In the genomic region with DNA sequence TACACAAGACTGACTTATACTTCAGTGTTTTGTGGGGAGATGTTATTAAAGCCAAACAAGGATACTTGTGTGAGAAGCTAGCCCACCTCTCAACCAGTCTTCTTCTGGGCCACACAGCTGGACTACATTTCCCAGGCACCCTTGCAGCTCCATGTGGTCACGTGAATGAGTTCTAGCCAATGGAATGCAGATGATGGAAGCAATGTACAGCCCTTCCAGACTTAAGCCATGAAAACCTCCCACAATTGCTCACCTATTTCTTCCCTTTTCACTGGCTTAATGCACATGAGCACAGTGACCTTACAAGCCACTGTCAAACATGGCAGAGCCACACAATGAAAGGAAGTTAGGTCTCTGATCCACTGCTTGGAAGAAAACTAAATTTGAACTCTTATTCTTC, we compare ENCODE assay signal across 8 cellular contexts. TPM values are rescaled to one million over a fixed set of nuclear protein-coding genes. Genes with fewer than 3 reads are reported as not detected.
DNase-seq lines count a peak whose midpoint lies in the region; ATAC-seq and TF ChIP-seq lines count a peak whose summit lies in the region.

No MANE protein-coding gene starts in this region.

- DNase-seq in activated CD4-positive, alpha-beta T cell treated with anti-CD3 and anti-CD28 coated beads, Interleukin-2, amount 10 ng/mL, durations not matched to agents 24 days and 14 days: peak; percentile 63
- DNase-seq in activated CD4-positive, alpha-beta T cell treated with anti-CD3 and anti-CD28 coated beads, Interleukin-2, amount 50 U/mL, for 1 hour: no peak
- DNase-seq in NCI-H526 treated with DMSO at 0.1 percent for 48 hours (lab: John Stamatoyannopoulos, UW) (peak; percentile 46), cardiac fibroblast (ENCODE audit: low read depth in 2 of 2) (peak; percentile 76 to 90), mesenchymal stem cell (peak; percentile 78), ovary (no peak)

- no peak overlapping the region for H3K18ac ChIP-seq in mesenchymal stem cell (ENCODE audit: low read depth in 1 of 2, low read length in 2 of 2)

- H3K4me2 ChIP-seq in mesenchymal stem cell (ENCODE audit: low read length, poor library complexity, severe bottlenecking): no peak overlapping the region

- ATAC-seq in GM19467 (IDR thresholded peaks at IDR 0.05; ENCODE audit: unreplicated experiment) (peak; percentile 97), HG03354 (IDR thresholded peaks at IDR 0.05; ENCODE audit: poor library complexity, severe bottlenecking, unreplicated experiment) (peak; percentile 99)

- H3K36me3 ChIP-seq in mesenchymal stem cell (ENCODE audit: control insufficient read depth in 1 of 2, insufficient read depth in 2 of 2, low read depth in 1 of 2, low read length in 2 of 2) (no peaks in the 10 kb centered on the region), ovary (no peaks in the 10 kb centered on the region)

- no peak overlapping the region for H2AK5ac ChIP-seq in mesenchymal stem cell (ENCODE audit: low read length, severe bottlenecking)

- H3K23ac ChIP-seq in mesenchymal stem cell (ENCODE audit: low read length in 2 of 2): no peak overlapping the region

- no peak for TF ChIP-seq EP300 in ovary (IDR thresholded peaks at IDR 0.05)

- H3K4me1 ChIP-seq in mesenchymal stem cell (ENCODE audit: control insufficient read depth, insufficient read depth, low read depth, low read length) (peaks cover 1% of the 10 kb centered on the region), ovary (ENCODE audit: insufficient read depth) (no peaks in the 10 kb centered on the region)

- H4K8ac ChIP-seq in mesenchymal stem cell (ENCODE audit: low read length): peak overlapping the region; percentile 8

- H2BK120ac ChIP-seq in mesenchymal stem cell (ENCODE audit: low read depth, low read length): no peak overlapping the region

- peak overlapping the region; percentile 55 for H2AFZ ChIP-seq in mesenchymal stem cell (ENCODE audit: low read depth, low read length)

- H2BK5ac ChIP-seq in mesenchymal stem cell (ENCODE audit: low read depth, low read length, poor library complexity, severe bottlenecking): no peak overlapping the region

- H3K9me3 ChIP-seq in mesenchymal stem cell (ENCODE audit: control insufficient read depth, low read length): no peaks in the 10 kb centered on the region
- no peaks in the 10 kb centered on the region for H3K9me3 ChIP-seq in ovary

- WGBS in mesenchymal stem cell: 33% methylated on average over 1 of the region's 1 CpG
- 44 to 61% (median 56%) methylated on average over 1 of the region's 1 CpG for WGBS in ovary, 3 donors

- H3K27me3 ChIP-seq in mesenchymal stem cell (ENCODE audit: control insufficient read depth in 1 of 2, insufficient read depth in 1 of 2, low read length in 2 of 2): no peaks in the 10 kb centered on the region
- no peaks in the 10 kb centered on the region for H3K27me3 ChIP-seq in ovary

- H3K4me3 Mint-ChIP-seq in activated CD4-positive, alpha-beta T cell treated with anti-CD3 and anti-CD28 coated beads, Interleukin-2, amount 10 ng/mL, durations not matched to agents 24 days and 14 days: no peak overlapping the region

- no peak overlapping the region for H2BK12ac ChIP-seq in mesenchymal stem cell (ENCODE audit: low read length in 2 of 2)

- H3K27ac ChIP-seq in mesenchymal stem cell (ENCODE audit: low read length, poor library complexity, severe bottlenecking): no peak overlapping the region
- no peak overlapping the region for H3K27ac ChIP-seq in ovary

- no peak overlapping the region for H3K4ac ChIP-seq in mesenchymal stem cell (ENCODE audit: low read depth in 1 of 2, low read length in 2 of 2)

- no peak overlapping the region for H3K14ac ChIP-seq in mesenchymal stem cell (ENCODE audit: low read length in 2 of 2)

- intact Hi-C loops in activated CD4-positive, alpha-beta T cell treated with anti-CD3 and anti-CD28 coated beads, Interleukin-2, amount 10 ng/mL, durations not matched to agents 24 days and 14 days (cut with micrococcal nuclease): no loop called here
- intact Hi-C loops in ovary (cut with DNase I): no loop called here

- no peaks in the 10 kb centered on the region for H3K4me1 Mint-ChIP-seq in activated CD4-positive, alpha-beta T cell treated with anti-CD3 and anti-CD28 coated beads, Interleukin-2, amount 10 ng/mL, durations not matched to agents 24 days and 14 days

- no peak overlapping the region for H3K27ac Mint-ChIP-seq in activated CD4-positive, alpha-beta T cell treated with anti-CD3 and anti-CD28 coated beads, Interleukin-2, amount 10 ng/mL, durations not matched to agents 24 days and 14 days

- H3K79me1 ChIP-seq in mesenchymal stem cell (replicated peaks; ENCODE audit: low read length, poor library complexity, severe bottlenecking): no peaks in the 10 kb centered on the region

- H3K4me3 ChIP-seq in cardiac fibroblast (replicated peaks in 1 of 2; ENCODE audit: low read depth in 2 of 2, low read length in 2 of 2): no peak overlapping the region
- no peak overlapping the region for H3K4me3 ChIP-seq in mesenchymal stem cell (ENCODE audit: insufficient read depth in 1 of 2, low read depth in 1 of 2, low read length in 2 of 2)
- no peak overlapping the region for H3K4me3 ChIP-seq in ovary

- peaks cover 28% of the 10 kb centered on the region for H3K27me3 Mint-ChIP-seq in activated CD4-positive, alpha-beta T cell treated with anti-CD3 and anti-CD28 coated beads, Interleukin-2, amount 10 ng/mL, durations not matched to agents 24 days and 14 days

- H3K9ac ChIP-seq in mesenchymal stem cell (ENCODE audit: low read length): no peak overlapping the region

- no peak overlapping the region for H2BK15ac ChIP-seq in mesenchymal stem cell (ENCODE audit: low read depth, poor library complexity, severe bottlenecking)

- no peak for TF ChIP-seq POLR2A in ovary (IDR thresholded peaks at IDR 0.05)

- H3K36me3 Mint-ChIP-seq in activated CD4-positive, alpha-beta T cell treated with anti-CD3 and anti-CD28 coated beads, Interleukin-2, amount 10 ng/mL, durations not matched to agents 24 days and 14 days (ENCODE audit: low read depth): no peaks in the 10 kb centered on the region

- no peak for TF ChIP-seq CTCF in cardiac fibroblast (IDR thresholded peaks at IDR 0.05; ENCODE audit: low read depth, low read length)
- no peak for TF ChIP-seq CTCF in ovary (IDR thresholded peaks at IDR 0.05)

- H4K91ac ChIP-seq in mesenchymal stem cell (ENCODE audit: low read length): no peak overlapping the region

- no peaks in the 10 kb centered on the region for H3K9me3 Mint-ChIP-seq in activated CD4-positive, alpha-beta T cell treated with anti-CD3 and anti-CD28 coated beads, Interleukin-2, amount 10 ng/mL, durations not matched to agents 24 days and 14 days

RNA-seq across cellular contexts. Expression of gene FEZ2, which starts 20.4 kb away (rescaled TPM):
- total RNA-seq in activated CD4-positive, alpha-beta T cell treated with anti-CD3 and anti-CD28 coated beads, Interleukin-2, amount 10 ng/mL, durations not matched to agents 24 days and 14 days: 13.5 and 17.5 TPM in 2 replicates
- polyA plus RNA-seq in mesenchymal stem cell (2013, experiment 1 of 2): 84.1 TPM
- 88.8 TPM for polyA plus RNA-seq in mesenchymal stem cell (2013, experiment 2 of 2)
- 10 to 100 TPM; 34.3 to 49.4 (median 41.3) TPM for total RNA-seq in ovary
- 10 to 100 TPM; 28.9 to 70.9 TPM for polyA plus RNA-seq in ovary

Comparison
In these comparisons a context has a peak if more than half of its experiments do, and no peak if none do; other contexts are left out.
1. DNase-seq: peak in activated CD4-positive, alpha-beta T cell treated with anti-CD3 and anti-CD28 coated beads, Interleukin-2, amount 10 ng/mL, durations not matched to agents 24 days and 14 days (single experiment), NCI-H526 treated with DMSO at 0.1 percent for 48 hours (single experiment), cardiac fibroblast (2 of 2) and mesenchymal stem cell (single experiment); none in activated CD4-positive, alpha-beta T cell treated with anti-CD3 and anti-CD28 coated beads, Interleukin-2, amount 50 U/mL, for 1 hour (single experiment) and ovary (0 of 5).